Comparison of ENCODE assay signal across 2 cellular contexts in genomic region chr6:119197271-119197670, GRCh38.
TF ChIP-seq lines count a peak whose summit lies in the region.

No MANE protein-coding gene starts in this region.

TF ChIP-seq in GM23338, 12 proteins besides CTCF, POLR2A, EP300 and RAD21 (continued from another document):
- TF ChIP-seq EZH2phosphoT487 (IDR thresholded peaks at IDR 0.05; ENCODE audit: unreplicated experiment) (no peak), CREB1 (CRISPR knock-in tag; IDR thresholded peaks at IDR 0.05; ENCODE audit: low read depth) (no peak), EZH2 (IDR thresholded peaks at IDR 0.05; ENCODE audit: low read depth, unreplicated experiment) (no peak), STAT1 (IDR thresholded peaks at IDR 0.05; ENCODE audit: unreplicated experiment) (no peak), REST (IDR thresholded peaks at IDR 0.05; ENCODE audit: unreplicated experiment) (no peak), ZNF462 (CRISPR knock-in tag; IDR thresholded peaks at IDR 0.05) (no peak), ZNF114 (CRISPR knock-in tag; IDR thresholded peaks at IDR 0.05) (no peak)
- TF ChIP-seq, protein P1, sequence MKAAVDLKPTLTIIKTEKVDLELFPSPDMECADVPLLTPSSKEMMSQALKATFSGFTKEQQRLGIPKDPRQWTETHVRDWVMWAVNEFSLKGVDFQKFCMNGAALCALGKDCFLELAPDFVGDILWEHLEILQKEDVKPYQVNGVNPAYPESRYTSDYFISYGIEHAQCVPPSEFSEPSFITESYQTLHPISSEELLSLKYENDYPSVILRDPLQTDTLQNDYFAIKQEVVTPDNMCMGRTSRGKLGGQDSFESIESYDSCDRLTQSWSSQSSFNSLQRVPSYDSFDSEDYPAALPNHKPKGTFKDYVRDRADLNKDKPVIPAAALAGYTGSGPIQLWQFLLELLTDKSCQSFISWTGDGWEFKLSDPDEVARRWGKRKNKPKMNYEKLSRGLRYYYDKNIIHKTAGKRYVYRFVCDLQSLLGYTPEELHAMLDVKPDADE (IDR thresholded peaks at IDR 0.05): no peak

TF ChIP-seq in K562, 482 proteins besides CTCF, POLR2A, EP300 and RAD21 (continued from another document):
- TF ChIP-seq, protein P2, sequence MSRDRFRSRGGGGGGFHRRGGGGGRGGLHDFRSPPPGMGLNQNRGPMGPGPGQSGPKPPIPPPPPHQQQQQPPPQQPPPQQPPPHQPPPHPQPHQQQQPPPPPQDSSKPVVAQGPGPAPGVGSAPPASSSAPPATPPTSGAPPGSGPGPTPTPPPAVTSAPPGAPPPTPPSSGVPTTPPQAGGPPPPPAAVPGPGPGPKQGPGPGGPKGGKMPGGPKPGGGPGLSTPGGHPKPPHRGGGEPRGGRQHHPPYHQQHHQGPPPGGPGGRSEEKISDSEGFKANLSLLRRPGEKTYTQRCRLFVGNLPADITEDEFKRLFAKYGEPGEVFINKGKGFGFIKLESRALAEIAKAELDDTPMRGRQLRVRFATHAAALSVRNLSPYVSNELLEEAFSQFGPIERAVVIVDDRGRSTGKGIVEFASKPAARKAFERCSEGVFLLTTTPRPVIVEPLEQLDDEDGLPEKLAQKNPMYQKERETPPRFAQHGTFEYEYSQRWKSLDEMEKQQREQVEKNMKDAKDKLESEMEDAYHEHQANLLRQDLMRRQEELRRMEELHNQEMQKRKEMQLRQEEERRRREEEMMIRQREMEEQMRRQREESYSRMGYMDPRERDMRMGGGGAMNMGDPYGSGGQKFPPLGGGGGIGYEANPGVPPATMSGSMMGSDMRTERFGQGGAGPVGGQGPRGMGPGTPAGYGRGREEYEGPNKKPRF (IDR thresholded peaks at IDR 0.05; ENCODE audit: low read depth, low read length): no peak
- TF ChIP-seq NFATC3 (IDR thresholded peaks at IDR 0.05): no peak
- TF ChIP-seq CREM (IDR thresholded peaks at IDR 0.05; ENCODE audit: low read depth): no peak
- no peak for TF ChIP-seq CHCHD3 (CRISPR knock-in tag; IDR thresholded peaks at IDR 0.05)
